Comparison of ENCODE assay signal across 26 cellular contexts in the genomic region with DNA sequence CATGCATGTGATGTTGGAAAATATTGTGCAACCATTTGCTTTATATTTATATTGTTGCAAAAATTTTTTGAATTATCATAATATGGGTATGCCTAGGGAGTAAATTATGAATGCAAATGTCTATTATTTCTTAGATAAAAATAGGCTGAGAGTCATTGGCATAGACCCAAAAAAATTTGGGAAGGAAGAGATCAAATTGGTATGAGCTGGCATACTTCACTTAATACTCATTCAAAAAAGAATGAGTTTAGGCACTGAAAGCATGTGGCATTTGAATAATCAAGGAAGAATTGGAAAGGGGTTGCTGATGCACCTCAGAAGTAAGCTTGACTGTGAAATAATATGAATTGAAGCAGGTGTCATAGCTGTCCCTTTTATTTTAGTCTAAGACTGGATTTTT.
"Had no signal": no experiment of that assay in that cellular context is flagged by ENCODE, and none has a peak within 500 bp of the region (broad histone marks: within the 10 kb centered on the region; RNA-seq: fewer than 3 reads in every experiment).

No MANE protein-coding gene starts in this region.

- H3K27ac Mint-ChIP-seq: activated naive CD4-positive, alpha-beta T cell treated with anti-CD3 and anti-CD28 coated beads, Interleukin-2, amount 50 U/mL, for 24 hours; mesothelial cell of epicardium; natural killer cell treated with Interleukin-12 subunit alpha and Interleukin-12 subunit beta and Interleukin-15 and Interleukin-18, amount 100 ng/mL, for 72 hours; progenitor cell of endocrine pancreas; WTC11 had no signal

- H3K27me3 ChIP-seq: adrenal gland, ascending aorta, brain microvascular endothelial cell, colonic mucosa, hepatocyte, sigmoid colon, testis, uterus had no signal

- H3K79me2 ChIP-seq: hepatocyte had no signal

- H3K36me3 Mint-ChIP-seq: activated naive CD4-positive, alpha-beta T cell treated with anti-CD3 and anti-CD28 coated beads, Interleukin-2, amount 50 U/mL, for 24 hours; natural killer cell treated with Interleukin-12 subunit alpha and Interleukin-12 subunit beta and Interleukin-15 and Interleukin-18, amount 100 ng/mL, for 72 hours had no signal

- H3K4me1 ChIP-seq: adrenal gland, colonic mucosa, sigmoid colon, testis, uterus had no signal

- H3K36me3 ChIP-seq: adrenal gland, ascending aorta, brain microvascular endothelial cell, colonic mucosa, sigmoid colon, uterus had no signal

- H3K4me2 ChIP-seq: hepatocyte had no signal

- ATAC-seq: left ventricle myocardium superior; natural killer cell treated with Interleukin-12 subunit alpha and Interleukin-12 subunit beta and Interleukin-15 and Interleukin-18, amount 100 ng/mL, for 72 hours; WTC11 had no signal

- H3K4me3 ChIP-seq: adrenal gland, ascending aorta, colonic mucosa, hepatocyte, sigmoid colon, testis, uterus had no signal

- DNase-seq: activated gamma-delta T cell treated with Interleukin-2 at 50 U/mL for 16 hours; activated T-cell treated with anti-CD3 and anti-CD28 coated beads, Interleukin-2, amount 50 U/mL, for 1 hour; adrenal gland; brain microvascular endothelial cell; colonic mucosa; foreskin melanocyte; glutamatergic neuron; left ventricle myocardium superior; mammary epithelial cell; retina; sigmoid colon; stimulated activated CD4-positive, alpha-beta T cell treated with anti-CD3 and anti-CD28 coated beads, Interleukin-2, amount 100 ng/mL, for 48 hours; stimulated activated CD8-positive, alpha-beta memory T cell treated with anti-CD3 and anti-CD28 coated beads, Interleukin-4, amount 100 ng/mL, for 48 hours; stimulated activated naive CD4-positive, alpha-beta T cell; T-helper 9 cell; testis; trophoblast cell; uterus had no signal

- H2AFZ ChIP-seq: hepatocyte had no signal

- H3K9me3 ChIP-seq: adrenal gland, ascending aorta, colonic mucosa, sigmoid colon, testis, uterus had no signal

- H3K27ac ChIP-seq: adrenal gland, ascending aorta, brain microvascular endothelial cell, colonic mucosa, hepatocyte, sigmoid colon, testis, uterus had no signal

- H3K4me1 Mint-ChIP-seq: activated naive CD4-positive, alpha-beta T cell treated with anti-CD3 and anti-CD28 coated beads, Interleukin-2, amount 50 U/mL, for 24 hours; central memory CD8-positive, alpha-beta T cell; mesothelial cell of epicardium had no signal

- H3K27me3 Mint-ChIP-seq: central memory CD8-positive, alpha-beta T cell; natural killer cell treated with Interleukin-12 subunit alpha and Interleukin-12 subunit beta and Interleukin-15 and Interleukin-18, amount 100 ng/mL, for 72 hours; progenitor cell of endocrine pancreas had no signal

- H3K4me3 Mint-ChIP-seq: activated naive CD4-positive, alpha-beta T cell treated with anti-CD3 and anti-CD28 coated beads, Interleukin-2, amount 50 U/mL, for 24 hours; central memory CD8-positive, alpha-beta T cell; mesothelial cell of epicardium; natural killer cell treated with Interleukin-12 subunit alpha and Interleukin-12 subunit beta and Interleukin-15 and Interleukin-18, amount 100 ng/mL, for 72 hours; WTC11 had no signal
